ENCODE assay signal across 8 cellular contexts in genomic region chr17:17354560-17355357, GRCh38. TPM values are rescaled to one million over a fixed set of nuclear protein-coding genes. Genes with fewer than 3 reads are reported as not detected.
DNase-seq lines count a peak whose midpoint lies in the region; ATAC-seq and TF ChIP-seq lines count a peak whose summit lies in the region.

No MANE protein-coding gene starts in this region.

- no peaks in the 10 kb centered on the region for H3K36me3 Mint-ChIP-seq in T-helper 17 cell (ENCODE audit: low read depth)

- no peaks in the 10 kb centered on the region for H3K36me3 ChIP-seq in adipocyte (ENCODE audit: control insufficient read depth, insufficient read depth, low read length, severe bottlenecking)
- H3K36me3 ChIP-seq in left ventricle myocardium inferior, result no peaks in the 10 kb centered on the region

- no peaks in the 10 kb centered on the region for H3K4me1 Mint-ChIP-seq in T-helper 17 cell

- intact Hi-C loops in left ventricle myocardium inferior (cut with micrococcal nuclease) (loop anchor here (10.0 kb wide), 3 partner anchors 140 to 290 kb away; partner anchors contain the start of gene RASD1), sciatic nerve (cut with DNase I) (loop anchor here (2.0 to 5.0 kb wide), 2 partner anchors 143 to 286 kb away; partner anchors contain the start of gene RASD1)

- H3K4me3 ChIP-seq in adipocyte (ENCODE audit: low read length), result no peak overlapping the region
- H3K4me3 ChIP-seq in left ventricle myocardium inferior, result no peak overlapping the region

- peak; percentile 93 for TF ChIP-seq CTCF in left ventricle myocardium inferior (IDR thresholded peaks at IDR 0.05; ENCODE audit: borderline replicate concordance)

- no peak overlapping the region for H3K9ac ChIP-seq in adipocyte (ENCODE audit: low read length)

- H3K27me3 ChIP-seq in adipocyte (replicated peaks; ENCODE audit: control insufficient read depth, insufficient read depth, low read length), result no peaks in the 10 kb centered on the region
- H3K27me3 ChIP-seq in left ventricle myocardium inferior (ENCODE audit: low read depth), result no peaks in the 10 kb centered on the region

- no peak overlapping the region for H3K27ac Mint-ChIP-seq in T-helper 17 cell

- peaks cover 41% of the 10 kb centered on the region for H3K4me1 ChIP-seq in adipocyte (ENCODE audit: control insufficient read depth, insufficient read depth, low read length)
- H3K4me1 ChIP-seq in left ventricle myocardium inferior, result peaks cover 19% of the 10 kb centered on the region

- H3K9me3 ChIP-seq in T-helper 17 cell (ENCODE audit: control insufficient read depth, low read length, poor library complexity, severe bottlenecking), result no peaks in the 10 kb centered on the region
- peaks cover 6% of the 10 kb centered on the region for H3K9me3 ChIP-seq in adipocyte (ENCODE audit: control insufficient read depth, low read length)
- peaks cover 7% of the 10 kb centered on the region for H3K9me3 ChIP-seq in left ventricle myocardium inferior (replicated peaks)

- ATAC-seq in T-helper 17 cell (peak; percentile 78), sciatic nerve (peak; percentile 82), HG03439 (IDR thresholded peaks at IDR 0.05; ENCODE audit: unreplicated experiment) (no peak)

- no peak overlapping the region for H3K4me3 Mint-ChIP-seq in T-helper 17 cell

- H3K27me3 Mint-ChIP-seq in T-helper 17 cell, result no peaks in the 10 kb centered on the region

- H3K27ac ChIP-seq in left ventricle myocardium inferior (replicated peaks), result no peak overlapping the region

- DNase-seq in GM03348 (ENCODE audit: low spot score), result peak; percentile 90
- DNase-seq in NCI-H1417 treated with DMSO at 0.1 percent for 48 hours (lab: John Stamatoyannopoulos, UW), result peak; percentile 14
- DNase-seq in T-helper 17 cell, result peak; percentile 58 to 69 (median 64)
- DNase-seq in adipocyte (ENCODE audit: low read depth), result peak; percentile 88
- peak; percentile 63 for DNase-seq in left ventricle myocardium inferior
- peak; percentile 84 for DNase-seq in sciatic nerve (ENCODE audit: low spot score)
- no peak for DNase-seq in NCI-H774 (lab: John Stamatoyannopoulos, UW)

RNA-seq across cellular contexts. Expression of gene NT5M, which starts 51.6 kb away (rescaled TPM):
- total RNA-seq in T-helper 17 cell, result 10 to 100 TPM in 1 of 2 donors, 1 to 10 TPM in 1; 2.5 to 24.0 TPM
- 11.2 TPM for total RNA-seq in left ventricle myocardium inferior
- 3.9 TPM for total RNA-seq in sciatic nerve
